16 cellular contexts compared by ENCODE assay signal in the genomic region with DNA sequence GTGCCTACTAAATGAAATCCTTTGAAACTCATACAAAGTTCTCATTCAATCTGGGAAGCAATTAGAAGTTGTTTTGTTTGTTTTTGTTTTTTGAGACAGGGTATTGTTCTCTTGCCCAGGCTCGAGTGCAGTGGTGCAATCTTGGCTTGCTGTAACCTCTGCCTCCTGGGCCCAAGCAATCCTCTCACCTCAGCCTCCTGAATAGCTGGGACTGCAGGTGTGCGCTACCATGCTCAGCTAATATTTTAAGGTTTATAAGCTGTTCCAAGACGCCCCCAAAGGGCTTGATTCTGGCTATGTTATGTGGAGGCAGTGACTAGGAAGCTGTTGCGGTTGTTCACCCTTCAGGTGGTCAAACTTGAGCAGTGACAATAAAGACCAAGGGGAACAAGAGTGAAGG.
"Had no signal": no experiment of that assay in that cellular context is flagged by ENCODE, and none has a peak within 500 bp of the region (broad histone marks: within the 10 kb centered on the region; RNA-seq: fewer than 3 reads in every experiment).

No MANE protein-coding gene starts in this region.

- H3K27me3 ChIP-seq: foreskin keratinocyte, neural progenitor cell, ovary, right atrium auricular region, stomach, transverse colon had no signal

- DNase-seq: effector memory CD8-positive, alpha-beta T cell; erythroblast; foreskin keratinocyte; mucosa of descending colon; naive thymus-derived CD8-positive, alpha-beta T cell; nucleus accumbens; ovary; stimulated activated CD4-positive, alpha-beta T cell treated with anti-CD3 and anti-CD28 coated beads, Interleukin-12 subunit alpha, Interleukin-12 subunit beta, amount 100 ng/mL, for 4 hours; stimulated activated naive CD4-positive, alpha-beta T cell; stomach; substantia nigra; transverse colon had no signal

- H3K9ac ChIP-seq: neural progenitor cell had no signal

- H2AFZ ChIP-seq: neural progenitor cell had no signal

- H3K27ac ChIP-seq: foreskin keratinocyte, ovary, right atrium auricular region, stomach, thoracic aorta, transverse colon had no signal

- H3K27me3 Mint-ChIP-seq: dendritic cell treated with granulocyte-macrophage colony-stimulating factor and Interleukin-4, amounts not matched to agents 40 ng/mL and 50 ng/mL, for 4 days; effector memory CD8-positive, alpha-beta T cell; naive thymus-derived CD8-positive, alpha-beta T cell had no signal

- ATAC-seq: effector memory CD8-positive, alpha-beta T cell; foreskin keratinocyte; naive thymus-derived CD8-positive, alpha-beta T cell had no signal

- H3K27ac Mint-ChIP-seq: dendritic cell treated with granulocyte-macrophage colony-stimulating factor and Interleukin-4, amounts not matched to agents 40 ng/mL and 50 ng/mL, for 4 days; effector memory CD8-positive, alpha-beta T cell; naive thymus-derived CD8-positive, alpha-beta T cell; neural progenitor cell had no signal

- H3K4me3 ChIP-seq: mucosa of descending colon, neural progenitor cell, ovary, right atrium auricular region, stomach, thoracic aorta, transverse colon had no signal

- H3K4me3 Mint-ChIP-seq: dendritic cell treated with granulocyte-macrophage colony-stimulating factor and Interleukin-4, amounts not matched to agents 40 ng/mL and 50 ng/mL, for 4 days; effector memory CD8-positive, alpha-beta T cell; naive thymus-derived CD8-positive, alpha-beta T cell; neural progenitor cell had no signal

- H3K4me1 ChIP-seq: foreskin keratinocyte, right atrium auricular region, transverse colon had no signal

- H3K36me3 ChIP-seq: neural progenitor cell, ovary, right atrium auricular region, transverse colon had no signal

- H3K9me3 Mint-ChIP-seq: dendritic cell treated with granulocyte-macrophage colony-stimulating factor and Interleukin-4, amounts not matched to agents 40 ng/mL and 50 ng/mL, for 4 days; effector memory CD8-positive, alpha-beta T cell; naive thymus-derived CD8-positive, alpha-beta T cell; neural progenitor cell had no signal

- H3K9me3 ChIP-seq: mucosa of descending colon, ovary, right atrium auricular region, stomach, thoracic aorta, transverse colon had no signal
